Comparison of ENCODE assay signal across 22 cellular contexts in genomic region chr5:150442699-150443080, GRCh38. TPM values are rescaled to one million over a fixed set of nuclear protein-coding genes. Genes with fewer than 3 reads are reported as not detected.
DNase-seq lines count a peak whose midpoint lies in the region; ATAC-seq, FAIRE-seq and TF ChIP-seq lines count a peak whose summit lies in the region.
"Had no signal": no experiment of that assay in that cellular context is flagged by ENCODE, and none has a peak within 500 bp of the region (broad histone marks: within the 10 kb centered on the region; RNA-seq: fewer than 3 reads in every experiment).

No MANE protein-coding gene starts in this region.

- H3K36me3 ChIP-seq in SK-N-MC (ENCODE audit: insufficient read depth, low read length) (peaks cover 50% of the 10 kb centered on the region), endothelial cell of umbilical vein (ENCODE audit: control insufficient read depth in 2 of 2, extremely low read depth in 1 of 2, insufficient read depth in 2 of 2, low read length in 2 of 2) (peaks cover 40 to 42% of the 10 kb centered on the region in 2 experiments), gastroesophageal sphincter (peaks cover 17 to 64% of the 10 kb centered on the region in 2 donors), suprapubic skin (peaks cover 50% of the 10 kb centered on the region)

- 83 to 85% methylated on average over 6 of the region's 6 CpGs for WGBS in gastroesophageal sphincter (ENCODE audit: low coverage in 1 of 2), 2 donors
- 85% methylated on average over 6 of the region's 6 CpGs for WGBS in suprapubic skin

- H3K79me2 ChIP-seq in endothelial cell of umbilical vein (ENCODE audit: control insufficient read depth, insufficient read depth, low read length) = peaks cover 23% of the 10 kb centered on the region

- no TSS peak for BruUV-seq in endothelial cell of umbilical vein (replicated peaks; lab: Mats Ljungman, UMichigan)

- no peak overlapping the region for H3K4me3 Mint-ChIP-seq in CD4-positive, alpha-beta T cell
- no peak overlapping the region for H3K4me3 Mint-ChIP-seq in CD14-positive monocyte

- no peak for TF ChIP-seq CTCF in CD4-positive, alpha-beta T cell (IDR thresholded peaks at IDR 0.05)
- TF ChIP-seq CTCF in endothelial cell of umbilical vein (IDR thresholded peaks at IDR 0.05; ENCODE audit: extremely low read depth in 1 of 2, insufficient read depth in 1 of 2, low read depth in 1 of 2, low read length in 2 of 2) (no peak), CD14-positive monocyte (IDR thresholded peaks at IDR 0.05) (no peak), gastroesophageal sphincter (IDR thresholded peaks at IDR 0.05) (no peak), suprapubic skin (IDR thresholded peaks at IDR 0.05) (no peak)

- TF ChIP-seq POLR2A in GM19193 (IDR thresholded peaks at IDR 0.05; ENCODE audit: extremely low read depth, insufficient read depth, insufficient read length) (peak; percentile 37), endothelial cell of umbilical vein (IDR thresholded peaks at IDR 0.05; ENCODE audit: low read depth, low read length) (peak; percentile 37), gastroesophageal sphincter (IDR thresholded peaks at IDR 0.05) (no peak), suprapubic skin (IDR thresholded peaks at IDR 0.05) (no peak)

- no peak for FAIRE-seq in endothelial cell of umbilical vein (lab: Jason Lieb, UNC)
- FAIRE-seq: H54, TTC549 had no signal

- H2AFZ ChIP-seq in endothelial cell of umbilical vein (ENCODE audit: low read depth, low read length) = no peak overlapping the region

- no peak for ATAC-seq in CD4-positive, alpha-beta T cell (ENCODE audit: poor library complexity)
- no peak for ATAC-seq in gastroesophageal sphincter
- ATAC-seq in GM18867 (IDR thresholded peaks at IDR 0.05; ENCODE audit: unreplicated experiment) = no peak

- no peak for DNase-seq in CD4-positive, alpha-beta T cell
- DNase-seq in SK-N-MC (ENCODE audit: low read depth, low spot score) (no peak), endothelial cell of umbilical vein (ENCODE audit: low read depth, low spot score) (no peak), CD14-positive monocyte (ENCODE audit: low spot score) (no peak), suprapubic skin (ENCODE audit: low spot score in 2 of 2) (no peak)
- DNase-seq: activated CD4-positive, alpha-beta T cell treated with anti-CD3 and anti-CD28 coated beads for 1 hour; effector memory CD4-positive, alpha-beta T cell; kidney glomerular epithelial cell; mammary epithelial cell; MM.1S; NCI-H1436; NCI-H526; stimulated activated CD4-positive, alpha-beta T cell treated with anti-CD3 and anti-CD28 coated beads, Interleukin-4, amount 100 ng/mL, for 24 hours; stimulated activated naive CD8-positive, alpha-beta T cell treated with anti-CD3 and anti-CD28 coated beads, Interleukin-15, Interleukin-2, amounts not matched to agents 100 U/mL and 50 U/mL, for 24 hours; SW 1271; tibial artery had no signal

- H3K27ac ChIP-seq in CD4-positive, alpha-beta T cell (ENCODE audit: low read depth, low read length) = no peak overlapping the region
- H3K27ac ChIP-seq in SK-N-MC (peak overlapping the region; percentile 68), endothelial cell of umbilical vein (ENCODE audit: insufficient read depth, low read depth, low read length) (no peak overlapping the region), gastroesophageal sphincter (peak overlapping the region in 2 of 4 donors; percentile 39 to 40), suprapubic skin (no peak overlapping the region)
- H3K27ac ChIP-seq: tibial artery had no signal

- H3K4me2 ChIP-seq in endothelial cell of umbilical vein (ENCODE audit: insufficient read depth, low read length) = no peak overlapping the region

- CTCF ChIA-PET in CD4-positive, alpha-beta T cell (lab: Charles Lee) = no interaction called here
- CTCF ChIA-PET in endothelial cell of umbilical vein (lab: Charles Lee) = interaction anchor here (1.0 to 1.2 kb wide), 2 partner anchors 16 to 102 kb away, joined by 3 to 5 read pairs; no protein-coding TSS in a partner anchor

- TF ChIP-seq EP300 in gastroesophageal sphincter (IDR thresholded peaks at IDR 0.05) (no peak), suprapubic skin (IDR thresholded peaks at IDR 0.05) (no peak)

- H3K27me3 ChIP-seq in CD4-positive, alpha-beta T cell (ENCODE audit: control insufficient read depth, insufficient read depth, low read length) = no peaks in the 10 kb centered on the region
- H3K27me3 ChIP-seq in endothelial cell of umbilical vein (ENCODE audit: control insufficient read depth in 2 of 2, insufficient read depth in 2 of 2, low read length in 2 of 2) = no peaks in the 10 kb centered on the region
- H3K27me3 ChIP-seq in gastroesophageal sphincter = no peaks in the 10 kb centered on the region
- H3K27me3 ChIP-seq in suprapubic skin = no peaks in the 10 kb centered on the region
- H3K27me3 ChIP-seq: tibial artery had no signal

- no peak overlapping the region for H3K4me3 ChIP-seq in SK-N-MC
- no peak overlapping the region for H3K4me3 ChIP-seq in endothelial cell of umbilical vein (replicated peaks in 1 of 3; ENCODE audit: insufficient read depth in 1 of 3, low read depth in 1 of 3, low read length in 3 of 3)
- H3K4me3 ChIP-seq in gastroesophageal sphincter = no peak overlapping the region
- H3K4me3 ChIP-seq in suprapubic skin = no peak overlapping the region
- H3K4me3 ChIP-seq: tibial artery had no signal

- H3K4me1 Mint-ChIP-seq in CD4-positive, alpha-beta T cell (ENCODE audit: low read depth) = peaks cover 29% of the 10 kb centered on the region
- H3K4me1 Mint-ChIP-seq in CD14-positive monocyte = peaks cover 4% of the 10 kb centered on the region

- no peaks in the 10 kb centered on the region for H3K9me1 ChIP-seq in endothelial cell of umbilical vein (replicated peaks; ENCODE audit: control insufficient read depth, extremely low read depth, insufficient read depth, low read length)

- no peaks in the 10 kb centered on the region for H3K27me3 Mint-ChIP-seq in CD4-positive, alpha-beta T cell
- no peaks in the 10 kb centered on the region for H3K27me3 Mint-ChIP-seq in CD14-positive monocyte (ENCODE audit: low read depth in 3 of 3)

- H3K4me1 ChIP-seq in endothelial cell of umbilical vein (ENCODE audit: control insufficient read depth, extremely low read depth, insufficient read depth, low read length) (peaks cover 18% of the 10 kb centered on the region), gastroesophageal sphincter (peaks cover 0 to 48% (median 2%) of the 10 kb centered on the region in 3 donors), suprapubic skin (peaks cover 16% of the 10 kb centered on the region)

- dilution Hi-C loops in endothelial cell of umbilical vein (cut with MboI; ENCODE audit: extremely low pct_ligation_motif_present, low sequenced_read_pairs) = no loop called here

- POLR2A ChIA-PET in CD4-positive, alpha-beta T cell (lab: Charles Lee) = interaction anchor here (0.6 to 1.0 kb wide), 3 partner anchors 30 to 61 kb away, joined by 3 read pairs; partner anchors contain the start of gene CD74
- POLR2A ChIA-PET in endothelial cell of umbilical vein (lab: Charles Lee) = no interaction called here

- H3K9ac ChIP-seq in SK-N-MC (ENCODE audit: insufficient read length) (no peak overlapping the region), endothelial cell of umbilical vein (replicated peaks; ENCODE audit: extremely low read depth, insufficient read depth, low read length) (no peak overlapping the region)

- no peaks in the 10 kb centered on the region for H3K9me3 Mint-ChIP-seq in CD4-positive, alpha-beta T cell
- no peaks in the 10 kb centered on the region for H3K9me3 Mint-ChIP-seq in CD14-positive monocyte
- H3K9me3 Mint-ChIP-seq: activated naive CD4-positive, alpha-beta T cell treated with anti-CD3 and anti-CD28 coated beads, Interleukin-2, amount 50 U/mL, for 72 hours had no signal

- H3K27ac Mint-ChIP-seq in CD4-positive, alpha-beta T cell = peak overlapping the region; percentile 70
- H3K27ac Mint-ChIP-seq in CD14-positive monocyte = no peak overlapping the region

- peaks cover 3% of the 10 kb centered on the region for H4K20me1 ChIP-seq in endothelial cell of umbilical vein (replicated peaks; ENCODE audit: control insufficient read depth, extremely low read depth, insufficient read depth, low read length)

- peaks cover 64% of the 10 kb centered on the region for H3K36me3 Mint-ChIP-seq in CD4-positive, alpha-beta T cell (ENCODE audit: low read depth)
- peaks cover 59 to 62% of the 10 kb centered on the region in 2 donors for H3K36me3 Mint-ChIP-seq in CD14-positive monocyte

- no peaks in the 10 kb centered on the region for H3K9me3 ChIP-seq in CD4-positive, alpha-beta T cell (ENCODE audit: control insufficient read depth, low read length)
- no peaks in the 10 kb centered on the region for H3K9me3 ChIP-seq in SK-N-MC (ENCODE audit: low read depth, low read length)
- no peaks in the 10 kb centered on the region for H3K9me3 ChIP-seq in endothelial cell of umbilical vein (replicated peaks; ENCODE audit: control insufficient read depth, insufficient read depth, low read length)
- no peaks in the 10 kb centered on the region for H3K9me3 ChIP-seq in gastroesophageal sphincter
- no peaks in the 10 kb centered on the region for H3K9me3 ChIP-seq in suprapubic skin
- H3K9me3 ChIP-seq: tibial artery had no signal

- intact Hi-C loops in CD4-positive, alpha-beta T cell (cut with DNase I, micrococcal nuclease) = no loop called here
- intact Hi-C loops in endothelial cell of umbilical vein (cut with micrococcal nuclease) (no loop called here), CD14-positive monocyte (cut with micrococcal nuclease) (loop anchor here in 1 of 2 donors (5.0 kb wide), 1 partner anchor 40 kb away; no protein-coding TSS in a partner anchor)

RNA-seq across cellular contexts. Expression of gene RPS14, which starts 6.8 kb away (rescaled TPM):
- total RNA-seq in CD4-positive, alpha-beta T cell = 1,000 to 10,000 TPM; 5,224 to 5,317 TPM
- total RNA-seq in endothelial cell of umbilical vein (1,852 and 2,034 TPM in 2 replicates), gastroesophageal sphincter (1,000 to 10,000 TPM; 1,275 to 3,828 (median 2,502) TPM), suprapubic skin (1,000 to 10,000 TPM; 1,684 to 3,537 (median 3,314) TPM)
- polyA plus RNA-seq in endothelial cell of umbilical vein (4,491 and 5,521 TPM in 2 replicates), CD14-positive monocyte (1,000 to 10,000 TPM; 2,768 to 3,499 TPM)
- polyA plus RNA-seq in endothelial cell of umbilical vein (2011; cell fraction: cytosol; rRNA removed) = 6,503 and 7,036 TPM in 2 replicates
- 1,366 and 1,419 TPM in 2 replicates for polyA plus RNA-seq in endothelial cell of umbilical vein (2011; cell fraction: nucleus; rRNA removed)
- polyA plus RNA-seq in endothelial cell of umbilical vein (2012) = 2,965 and 3,232 TPM in 2 replicates
- polyA minus RNA-seq in endothelial cell of umbilical vein = 1,106 and 1,289 TPM in 2 replicates
- 648 TPM for polyA minus RNA-seq in endothelial cell of umbilical vein (2011; cell fraction: cytosol; rRNA and poly(A)+ RNA removed)
- polyA minus RNA-seq in endothelial cell of umbilical vein (2011; cell fraction: nucleus; rRNA and poly(A)+ RNA removed) = 121 and 122 TPM in 2 replicates

RNA-seq across cellular contexts. Expression of gene CD74, which starts 30.0 kb away (rescaled TPM):
- total RNA-seq in CD4-positive, alpha-beta T cell = 100 to 1,000 TPM; 299 to 303 TPM
- total RNA-seq in endothelial cell of umbilical vein (0.76 and 1.3 TPM in 2 replicates), gastroesophageal sphincter (100 to 1,000 TPM; 142 to 720 (median 338) TPM), suprapubic skin (1,000 to 10,000 TPM in 1 of 4 donors, 100 to 1,000 TPM in 3; 433 to 1,002 (median 776) TPM)
- polyA plus RNA-seq in endothelial cell of umbilical vein (0.56 and 0.62 TPM in 2 replicates), CD14-positive monocyte (1,000 to 10,000 TPM; 3,498 to 4,939 TPM)
- 0.34 and 0.49 TPM in 2 replicates for polyA plus RNA-seq in endothelial cell of umbilical vein (2011; cell fraction: cytosol; rRNA removed)
- 0.12 and 0.29 TPM in 2 replicates for polyA plus RNA-seq in endothelial cell of umbilical vein (2011; cell fraction: nucleus; rRNA removed)
- polyA plus RNA-seq in endothelial cell of umbilical vein (2012) = 1.1 and 2.6 TPM in 2 replicates
- 0.32 and 0.91 TPM in 2 replicates for polyA minus RNA-seq in endothelial cell of umbilical vein
- polyA minus RNA-seq in endothelial cell of umbilical vein (2011; cell fraction: cytosol; rRNA and poly(A)+ RNA removed) = not detected
- polyA minus RNA-seq in endothelial cell of umbilical vein (2011; cell fraction: nucleus; rRNA and poly(A)+ RNA removed) = not detected in 2 replicates

Comparison
In these comparisons a context has a peak if more than half of its experiments do, and no peak if none do; other contexts are left out.
1. POLR2A ChIP-seq: peak in GM19193 (single experiment) and endothelial cell of umbilical vein (single experiment); none in gastroesophageal sphincter (0 of 2) and suprapubic skin (0 of 2).
2. RNA of gene CD74, which starts 30.0 kb away (total RNA-seq): 433 to 1,002 TPM in suprapubic skin, 142 to 720 TPM in gastroesophageal sphincter and 299 to 303 TPM in CD4-positive, alpha-beta T cell; 0.76 to 1.3 TPM in endothelial cell of umbilical vein; every median in the first group is over 10 times any median in the second.